ENCODE assay signal across 30 cellular contexts in genomic region chr1:150966011-150966410, GRCh38. TPM values are rescaled to one million over a fixed set of nuclear protein-coding genes. Genes with fewer than 3 reads are reported as not detected.
A peak's percentile ranks its signal among the peaks of the same experiment; 100 is the strongest.
DNase-seq lines count a peak whose midpoint lies in the region; TF ChIP-seq lines count a peak whose summit lies in the region.
"Had no signal": no experiment of that assay in that cellular context is flagged by ENCODE, and none has a peak within 500 bp of the region (broad histone marks: within the 10 kb centered on the region; RNA-seq: fewer than 3 reads in every experiment).

No MANE protein-coding gene starts in this region.

- H3K36me3 ChIP-seq in H7 (replicated peaks; ENCODE audit: control insufficient read depth, insufficient read depth, low read length), result peaks cover 56% of the 10 kb centered on the region

- no peaks in the 10 kb centered on the region for H3K27me3 ChIP-seq in H7 (ENCODE audit: control insufficient read depth, insufficient read depth, low read length)
- H3K27me3 ChIP-seq: BLaER1 had no signal

- intact Hi-C loops in posterior vena cava (cut with DNase I), result no loop called here

- H3K27ac ChIP-seq in 22Rv1, result 0 out of 2 replicates have a peak overlapping the region, but pooled peaks have one; percentile 6
- H3K27ac ChIP-seq: BLaER1, HL-60, left ventricle myocardium inferior, thoracic aorta had no signal

- no peak overlapping the region for H3K4me3 ChIP-seq in H7 (ENCODE audit: insufficient read depth, low read depth, low read length)
- H3K4me3 ChIP-seq: BLaER1, GM12878, HAP-1, left ventricle myocardium inferior, thoracic aorta had no signal

- peak; percentile 26 for DNase-seq in H7
- peak; percentile 76 for DNase-seq in globus pallidus (ENCODE audit: low spot score)
- peak; percentile 53 for DNase-seq in posterior vena cava (ENCODE audit: low spot score)
- no peak for DNase-seq in NCI-H2227 (lab: John Stamatoyannopoulos, UW; ENCODE audit: unreplicated experiment)
- no peak for DNase-seq in NK-92 treated with Interleukin-12 subunit alpha and Interleukin-12 subunit beta, amount 100 ng/mL, for 24 hours (lab: John Stamatoyannopoulos, UW)
- no peak for DNase-seq in NCI-H526 (lab: John Stamatoyannopoulos, UW)
- DNase-seq: activated CD4-positive, alpha-beta T cell treated with anti-CD3 and anti-CD28 coated beads, Interleukin-2, amount 50 U/mL, for 1 hour; activated CD4-positive, CD25-positive, alpha-beta regulatory T cell; activated CD8-positive, alpha-beta memory T cell treated with anti-CD3 and anti-CD28 coated beads, Interleukin-2, amount 50 U/mL, for 4 hours; activated effector memory CD4-positive, alpha-beta T cell treated with Interleukin-2 at 50 U/mL for 16 hours; activated naive CD8-positive, alpha-beta T cell treated with anti-CD3 and anti-CD28 coated beads, Interleukin-2, amount 10 ng/mL, durations not matched to agents 7 days and 5 days; dermis blood vessel endothelial cell; islet precursor cell; Karpas-422; left ventricle myocardium inferior; NCI-H1417; NCI-H2029; NCI-H524 treated with DMSO at 0.1 percent for 48 hours; PC-3; SK-N-SH; stimulated activated CD4-positive, alpha-beta T cell treated with anti-CD3 and anti-CD28 coated beads, Interleukin-4, amount 100 ng/mL, for 4 hours had no signal

- no peak for TF ChIP-seq CTCF in 22Rv1 (IDR thresholded peaks at IDR 0.05)

RNA-seq across cellular contexts. Expression of gene CERS2, which starts 8.6 kb away (rescaled TPM):
- total RNA-seq in H7 (2014; rRNA removed; shearing (Covaris generic)), result 248 and 297 TPM in 2 replicates
- 100 to 1,000 TPM; 112 to 133 TPM for total RNA-seq in posterior vena cava

RNA-seq across cellular contexts. Expression of gene ANXA9, which starts 16.1 kb away (rescaled TPM):
- total RNA-seq in H7 (2014; rRNA removed; shearing (Covaris generic)), result 0.62 and 1.6 TPM in 2 replicates
- total RNA-seq in posterior vena cava, result under 1 TPM in 1 of 2 donors, not detected in 1; 0.19 TPM
- total RNA-seq: activated naive CD8-positive, alpha-beta T cell treated with anti-CD3 and anti-CD28 coated beads, Interleukin-2, amount 10 ng/mL, durations not matched to agents 7 days and 5 days; astrocyte; dermis blood vessel endothelial cell; GM12878; Right ventricle myocardium inferior; T-helper 1 cell treated with Interleukin-12 subunit alpha and Interleukin-12 subunit beta and Interleukin-4 antibody, amounts not matched to agents 30 ng/mL and 1 ng/mL, for 36 hours; thoracic aorta had no signal

RNA-seq across cellular contexts. Expression of gene SETDB1, which starts 39.8 kb away (rescaled TPM):
- 67.9 and 74.9 TPM in 2 replicates for total RNA-seq in H7 (2014; rRNA removed; shearing (Covaris generic))
- total RNA-seq in posterior vena cava, result 10 to 100 TPM; 26.4 to 26.8 TPM

RNA-seq across cellular contexts. Expression of gene MINDY1, which starts 40.7 kb away (rescaled TPM):
- 12.6 and 18.4 TPM in 2 replicates for total RNA-seq in H7 (2014; rRNA removed; shearing (Covaris generic))
- total RNA-seq in posterior vena cava, result 10 to 100 TPM; 17.3 to 17.8 TPM

RNA-seq across cellular contexts. Expression of gene PRUNE1, which starts 42.2 kb away (rescaled TPM):
- 33.5 and 36.3 TPM in 2 replicates for total RNA-seq in H7 (2014; rRNA removed; shearing (Covaris generic))
- total RNA-seq in posterior vena cava, result 10 to 100 TPM; 15.5 to 17.4 TPM

Comparison
In these comparisons a context has a peak if more than half of its experiments do, and no peak if none do; other contexts are left out.
1. DNase-seq: peak in H7 (single experiment), globus pallidus (single experiment) and posterior vena cava (single experiment); none in NCI-H2227 (single experiment), NK-92 treated with Interleukin-12 subunit alpha and Interleukin-12 subunit beta, amount 100 ng/mL, for 24 hours (single experiment) and NCI-H526 (0 of 2).